ENCODE assay signal across 1 cellular context in genomic region chr11:9016916-9017642, GRCh38.
TF ChIP-seq lines count a peak whose summit lies in the region.

No MANE protein-coding gene starts in this region.

TF ChIP-seq in HepG2, 621 proteins besides CTCF, POLR2A, EP300 and RAD21:
- no peak for TF ChIP-seq GABPA (IDR thresholded peaks at IDR 0.05; ENCODE audit: low read depth, low read length)
- TF ChIP-seq GABPA (CRISPR knock-in tag; IDR thresholded peaks at IDR 0.05; ENCODE audit: low read depth) = peak; percentile 64
- TF ChIP-seq FOXA1 (IDR thresholded peaks at IDR 0.05) = no peak
- no peak for TF ChIP-seq FOXA1 (CRISPR knock-in tag; IDR thresholded peaks at IDR 0.05)
